In the genomic region with DNA sequence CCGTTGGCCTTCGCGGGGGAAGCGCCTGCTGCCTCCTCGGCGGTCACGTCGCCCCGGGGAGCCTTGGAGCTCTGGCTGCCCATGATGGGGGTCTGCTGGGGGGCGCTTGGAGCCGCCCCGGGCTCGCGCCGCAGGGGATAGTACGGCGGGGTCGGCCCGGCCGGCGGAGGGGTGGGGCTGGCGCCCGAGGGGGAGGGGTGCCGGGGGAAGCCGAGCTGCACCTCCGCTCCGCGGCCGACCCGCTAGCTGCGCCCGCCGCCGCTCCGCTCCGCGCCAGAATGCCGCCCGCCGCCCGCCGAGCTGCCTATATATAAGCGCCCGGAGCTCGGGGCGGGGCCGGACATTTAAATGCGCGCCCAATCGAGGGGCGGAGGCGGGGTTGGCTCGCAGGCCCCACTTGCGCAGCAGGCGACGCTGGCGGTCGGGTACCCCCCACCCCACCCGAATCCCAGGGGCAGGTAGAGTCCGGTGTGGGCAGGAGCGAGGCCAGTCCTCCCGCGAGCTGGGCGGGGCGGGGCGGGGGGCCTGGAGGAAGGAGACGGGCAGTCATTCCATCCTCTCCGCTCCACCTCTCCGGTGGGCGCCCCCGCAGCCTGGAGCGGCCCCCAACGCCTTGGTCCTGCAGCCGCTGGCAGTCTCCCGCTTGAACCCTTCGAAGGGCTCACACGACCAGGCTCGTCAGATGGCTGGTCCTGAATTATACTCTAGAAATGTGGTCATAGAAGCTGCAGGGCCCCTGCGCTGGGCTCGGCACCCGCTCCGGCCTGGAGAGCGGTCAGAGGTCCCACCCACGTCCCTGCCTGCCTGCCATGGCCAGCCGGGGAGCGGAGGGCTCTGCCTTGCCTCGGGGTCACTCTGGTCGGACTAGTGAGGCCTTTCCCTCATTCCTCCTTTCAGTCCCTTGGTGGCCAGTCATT, we compare ENCODE assay signal across 1 cellular context.
TF ChIP-seq lines count a peak whose summit lies in the region.

A gene with protein sequence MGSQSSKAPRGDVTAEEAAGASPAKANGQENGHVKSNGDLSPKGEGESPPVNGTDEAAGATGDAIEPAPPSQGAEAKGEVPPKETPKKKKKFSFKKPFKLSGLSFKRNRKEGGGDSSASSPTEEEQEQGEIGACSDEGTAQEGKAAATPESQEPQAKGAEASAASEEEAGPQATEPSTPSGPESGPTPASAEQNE (minus strand): TSS at position 283 of the 917 bp plus-strand sequence. CDS start 200 bp downstream, at position 83.

TF ChIP-seq in K562, 482 proteins besides CTCF, POLR2A, EP300 and RAD21 (continued from another document and continues in another):
- TF ChIP-seq, protein P1, sequence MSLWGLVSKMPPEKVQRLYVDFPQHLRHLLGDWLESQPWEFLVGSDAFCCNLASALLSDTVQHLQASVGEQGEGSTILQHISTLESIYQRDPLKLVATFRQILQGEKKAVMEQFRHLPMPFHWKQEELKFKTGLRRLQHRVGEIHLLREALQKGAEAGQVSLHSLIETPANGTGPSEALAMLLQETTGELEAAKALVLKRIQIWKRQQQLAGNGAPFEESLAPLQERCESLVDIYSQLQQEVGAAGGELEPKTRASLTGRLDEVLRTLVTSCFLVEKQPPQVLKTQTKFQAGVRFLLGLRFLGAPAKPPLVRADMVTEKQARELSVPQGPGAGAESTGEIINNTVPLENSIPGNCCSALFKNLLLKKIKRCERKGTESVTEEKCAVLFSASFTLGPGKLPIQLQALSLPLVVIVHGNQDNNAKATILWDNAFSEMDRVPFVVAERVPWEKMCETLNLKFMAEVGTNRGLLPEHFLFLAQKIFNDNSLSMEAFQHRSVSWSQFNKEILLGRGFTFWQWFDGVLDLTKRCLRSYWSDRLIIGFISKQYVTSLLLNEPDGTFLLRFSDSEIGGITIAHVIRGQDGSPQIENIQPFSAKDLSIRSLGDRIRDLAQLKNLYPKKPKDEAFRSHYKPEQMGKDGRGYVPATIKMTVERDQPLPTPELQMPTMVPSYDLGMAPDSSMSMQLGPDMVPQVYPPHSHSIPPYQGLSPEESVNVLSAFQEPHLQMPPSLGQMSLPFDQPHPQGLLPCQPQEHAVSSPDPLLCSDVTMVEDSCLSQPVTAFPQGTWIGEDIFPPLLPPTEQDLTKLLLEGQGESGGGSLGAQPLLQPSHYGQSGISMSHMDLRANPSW (CRISPR knock-in tag; IDR thresholded peaks at IDR 0.05): 0 out of 2 replicates have a peak, but pooled peaks have one; percentile 46
- TF ChIP-seq MAX (CRISPR knock-in tag; IDR thresholded peaks at IDR 0.05) (peak; percentile 33), POLR2B (IDR thresholded peaks at IDR 0.05; ENCODE audit: low read depth, partially characterized antibody) (peak; percentile 79), MTA3 (IDR thresholded peaks at IDR 0.05; ENCODE audit: borderline replicate concordance) (peak; percentile 98), NR2F6 (CRISPR knock-in tag; IDR thresholded peaks at IDR 0.05) (no peak), REST (CRISPR knock-in tag; IDR thresholded peaks at IDR 0.05; ENCODE audit: low read depth) (peak; percentile 24; the same call in 1 of the 2 replicates), CHD2 (IDR thresholded peaks at IDR 0.05; ENCODE audit: low read depth, low read length) (0 out of 2 replicates have a peak, but pooled peaks have one; percentile 9), MAZ (CRISPR knock-in tag; conservative IDR thresholded peaks at IDR 0.05 in 1 of 2, IDR thresholded peaks at IDR 0.05 in 1 of 2) (peak; percentile 55 to 61; a peak in 3 of 4 replicates), GTF2E2 (tag; IDR thresholded peaks at IDR 0.05) (peak; percentile 99), PTBP1 (IDR thresholded peaks at IDR 0.05; ENCODE audit: low read depth, low read length) (no peak), KAT7 (CRISPR knock-in tag; IDR thresholded peaks at IDR 0.05; ENCODE audit: borderline replicate concordance) (peak; percentile 88; the same call in 1 of the 2 replicates), PHTF2 (CRISPR knock-in tag; IDR thresholded peaks at IDR 0.05) (no peak), GTF2A2 (tag; IDR thresholded peaks at IDR 0.05) (peak; percentile 92), ZNF77 (CRISPR knock-in tag; IDR thresholded peaks at IDR 0.05) (no peak), NELFE (IDR thresholded peaks at IDR 0.05; ENCODE audit: insufficient read depth, insufficient read length) (peak; percentile 61), ZFX (CRISPR knock-in tag; IDR thresholded peaks at IDR 0.05) (peak; percentile 4; the same call in 1 of the 2 replicates), NRF1 (conservative IDR thresholded peaks at IDR 0.05 in 1 of 2, IDR thresholded peaks at IDR 0.05 in 1 of 2) (peak; percentile 81 to 84), ZFPM2 (CRISPR knock-in tag; IDR thresholded peaks at IDR 0.05) (no peak), PCBP1 (IDR thresholded peaks at IDR 0.05; ENCODE audit: low read depth, low read length, poor library complexity, severe bottlenecking) (peak; percentile 98), KDM2B (CRISPR knock-in tag; IDR thresholded peaks at IDR 0.05) (peak; percentile 43; the same call in 1 of the 2 replicates), VEZF1 (CRISPR knock-in tag; IDR thresholded peaks at IDR 0.05) (peak; percentile 57), PML (IDR thresholded peaks at IDR 0.05; ENCODE audit: low read length) (peak; percentile 78), ATF6 (CRISPR knock-in tag; IDR thresholded peaks at IDR 0.05) (peak; percentile 66; the same call in 1 of the 2 replicates), TFAM (CRISPR knock-in tag; conservative IDR thresholded peaks at IDR 0.05) (no peak), SMARCA4 (IDR thresholded peaks at IDR 0.05) (no peak), HDAC1 (IDR thresholded peaks at IDR 0.05) (0 out of 4 replicates have a peak, but pooled peaks of 1 of the 2 experiments have one; percentile 7)
- TF ChIP-seq, protein P2, sequence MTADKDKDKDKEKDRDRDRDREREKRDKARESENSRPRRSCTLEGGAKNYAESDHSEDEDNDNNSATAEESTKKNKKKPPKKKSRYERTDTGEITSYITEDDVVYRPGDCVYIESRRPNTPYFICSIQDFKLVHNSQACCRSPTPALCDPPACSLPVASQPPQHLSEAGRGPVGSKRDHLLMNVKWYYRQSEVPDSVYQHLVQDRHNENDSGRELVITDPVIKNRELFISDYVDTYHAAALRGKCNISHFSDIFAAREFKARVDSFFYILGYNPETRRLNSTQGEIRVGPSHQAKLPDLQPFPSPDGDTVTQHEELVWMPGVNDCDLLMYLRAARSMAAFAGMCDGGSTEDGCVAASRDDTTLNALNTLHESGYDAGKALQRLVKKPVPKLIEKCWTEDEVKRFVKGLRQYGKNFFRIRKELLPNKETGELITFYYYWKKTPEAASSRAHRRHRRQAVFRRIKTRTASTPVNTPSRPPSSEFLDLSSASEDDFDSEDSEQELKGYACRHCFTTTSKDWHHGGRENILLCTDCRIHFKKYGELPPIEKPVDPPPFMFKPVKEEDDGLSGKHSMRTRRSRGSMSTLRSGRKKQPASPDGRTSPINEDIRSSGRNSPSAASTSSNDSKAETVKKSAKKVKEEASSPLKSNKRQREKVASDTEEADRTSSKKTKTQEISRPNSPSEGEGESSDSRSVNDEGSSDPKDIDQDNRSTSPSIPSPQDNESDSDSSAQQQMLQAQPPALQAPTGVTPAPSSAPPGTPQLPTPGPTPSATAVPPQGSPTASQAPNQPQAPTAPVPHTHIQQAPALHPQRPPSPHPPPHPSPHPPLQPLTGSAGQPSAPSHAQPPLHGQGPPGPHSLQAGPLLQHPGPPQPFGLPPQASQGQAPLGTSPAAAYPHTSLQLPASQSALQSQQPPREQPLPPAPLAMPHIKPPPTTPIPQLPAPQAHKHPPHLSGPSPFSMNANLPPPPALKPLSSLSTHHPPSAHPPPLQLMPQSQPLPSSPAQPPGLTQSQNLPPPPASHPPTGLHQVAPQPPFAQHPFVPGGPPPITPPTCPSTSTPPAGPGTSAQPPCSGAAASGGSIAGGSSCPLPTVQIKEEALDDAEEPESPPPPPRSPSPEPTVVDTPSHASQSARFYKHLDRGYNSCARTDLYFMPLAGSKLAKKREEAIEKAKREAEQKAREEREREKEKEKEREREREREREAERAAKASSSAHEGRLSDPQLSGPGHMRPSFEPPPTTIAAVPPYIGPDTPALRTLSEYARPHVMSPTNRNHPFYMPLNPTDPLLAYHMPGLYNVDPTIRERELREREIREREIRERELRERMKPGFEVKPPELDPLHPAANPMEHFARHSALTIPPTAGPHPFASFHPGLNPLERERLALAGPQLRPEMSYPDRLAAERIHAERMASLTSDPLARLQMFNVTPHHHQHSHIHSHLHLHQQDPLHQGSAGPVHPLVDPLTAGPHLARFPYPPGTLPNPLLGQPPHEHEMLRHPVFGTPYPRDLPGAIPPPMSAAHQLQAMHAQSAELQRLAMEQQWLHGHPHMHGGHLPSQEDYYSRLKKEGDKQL (CRISPR knock-in tag; IDR thresholded peaks at IDR 0.05; ENCODE audit: borderline replicate concordance): peak; percentile 67; the same call in 1 of the 2 replicates
- TF ChIP-seq, protein P3, sequence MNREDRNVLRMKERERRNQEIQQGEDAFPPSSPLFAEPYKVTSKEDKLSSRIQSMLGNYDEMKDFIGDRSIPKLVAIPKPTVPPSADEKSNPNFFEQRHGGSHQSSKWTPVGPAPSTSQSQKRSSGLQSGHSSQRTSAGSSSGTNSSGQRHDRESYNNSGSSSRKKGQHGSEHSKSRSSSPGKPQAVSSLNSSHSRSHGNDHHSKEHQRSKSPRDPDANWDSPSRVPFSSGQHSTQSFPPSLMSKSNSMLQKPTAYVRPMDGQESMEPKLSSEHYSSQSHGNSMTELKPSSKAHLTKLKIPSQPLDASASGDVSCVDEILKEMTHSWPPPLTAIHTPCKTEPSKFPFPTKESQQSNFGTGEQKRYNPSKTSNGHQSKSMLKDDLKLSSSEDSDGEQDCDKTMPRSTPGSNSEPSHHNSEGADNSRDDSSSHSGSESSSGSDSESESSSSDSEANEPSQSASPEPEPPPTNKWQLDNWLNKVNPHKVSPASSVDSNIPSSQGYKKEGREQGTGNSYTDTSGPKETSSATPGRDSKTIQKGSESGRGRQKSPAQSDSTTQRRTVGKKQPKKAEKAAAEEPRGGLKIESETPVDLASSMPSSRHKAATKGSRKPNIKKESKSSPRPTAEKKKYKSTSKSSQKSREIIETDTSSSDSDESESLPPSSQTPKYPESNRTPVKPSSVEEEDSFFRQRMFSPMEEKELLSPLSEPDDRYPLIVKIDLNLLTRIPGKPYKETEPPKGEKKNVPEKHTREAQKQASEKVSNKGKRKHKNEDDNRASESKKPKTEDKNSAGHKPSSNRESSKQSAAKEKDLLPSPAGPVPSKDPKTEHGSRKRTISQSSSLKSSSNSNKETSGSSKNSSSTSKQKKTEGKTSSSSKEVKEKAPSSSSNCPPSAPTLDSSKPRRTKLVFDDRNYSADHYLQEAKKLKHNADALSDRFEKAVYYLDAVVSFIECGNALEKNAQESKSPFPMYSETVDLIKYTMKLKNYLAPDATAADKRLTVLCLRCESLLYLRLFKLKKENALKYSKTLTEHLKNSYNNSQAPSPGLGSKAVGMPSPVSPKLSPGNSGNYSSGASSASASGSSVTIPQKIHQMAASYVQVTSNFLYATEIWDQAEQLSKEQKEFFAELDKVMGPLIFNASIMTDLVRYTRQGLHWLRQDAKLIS (CRISPR knock-in tag; IDR thresholded peaks at IDR 0.05): peak; percentile 91
